ENCODE assay signal across 11 cellular contexts in genomic region chr14:100069161-100069800, GRCh38. TPM values are rescaled to one million over a fixed set of nuclear protein-coding genes. Genes with fewer than 3 reads are reported as not detected.
A peak's percentile ranks its signal among the peaks of the same experiment; 100 is the strongest.
DNase-seq lines count a peak whose midpoint lies in the region; ATAC-seq, FAIRE-seq and TF ChIP-seq lines count a peak whose summit lies in the region.
"Had no signal": no experiment of that assay in that cellular context is flagged by ENCODE, and none has a peak within 500 bp of the region (broad histone marks: within the 10 kb centered on the region; RNA-seq: fewer than 3 reads in every experiment).

No MANE protein-coding gene starts in this region.

- no peak for TF ChIP-seq CTCF in GM12864 (IDR thresholded peaks at IDR 0.05; ENCODE audit: low read depth, low read length, missing control alignments)
- TF ChIP-seq CTCF in K562 (IDR thresholded peaks at IDR 0.05 in 2 of 3, conservative IDR thresholded peaks at IDR 0.05 in 1 of 3; ENCODE audit: insufficient read depth in 2 of 3, low read depth in 1 of 3, low read length in 3 of 3): no peak
- no peak for TF ChIP-seq CTCF in omental fat pad (IDR thresholded peaks at IDR 0.05)
- TF ChIP-seq CTCF in right atrium auricular region (IDR thresholded peaks at IDR 0.05): no peak

- H3K9me3 ChIP-seq in K562 (replicated peaks; ENCODE audit: control insufficient read depth, insufficient read depth, low read depth, low read length): no peaks in the 10 kb centered on the region
- no peaks in the 10 kb centered on the region for H3K9me3 ChIP-seq in right atrium auricular region
- H3K9me3 ChIP-seq: thyroid gland had no signal

- DNase-seq in GM12864 (ENCODE audit: low read depth) (no peak), NCI-H2171 treated with DMSO at 0.1 percent for 48 hours (lab: John Stamatoyannopoulos, UW) (peak; percentile 61), K562 (ENCODE audit: extremely low read depth in 1 of 4, low spot score in 3 of 4) (no peak), omental fat pad (ENCODE audit: low spot score) (no peak), right atrium auricular region (ENCODE audit: low spot score) (no peak)
- no peak for DNase-seq in effector CD4-positive, alpha-beta T cell
- DNase-seq: DMS53, GOT3 had no signal

- H3K4me3 ChIP-seq in GM12864 (ENCODE audit: low read depth, low read length): peak overlapping the region; percentile 54
- H3K4me3 ChIP-seq in K562: no peak overlapping the region
- H3K4me3 ChIP-seq in right atrium auricular region: no peak overlapping the region
- H3K4me3 ChIP-seq: thyroid gland had no signal

- peak overlapping the region; percentile 78; the same call in 1 of the 2 replicates for H2AFZ ChIP-seq in K562 (ENCODE audit: low read depth, low read length)

- H3K79me2 ChIP-seq in K562 (ENCODE audit: control insufficient read depth, insufficient read depth, low read length): peaks cover 52% of the 10 kb centered on the region

- no peak for ATAC-seq in K562
- no peak for ATAC-seq in stimulated activated memory B cell treated with anti-CD40 and anti-IgM and Interleukin-4, amounts not matched to agents 10 μg/mL and 1 μg/mL and 100 μg/mL, for 72 hours
- ATAC-seq in omental fat pad (ENCODE audit: low FRiP score): no peak
- ATAC-seq: Panc1 had no signal

- CTCF ChIA-PET in K562 (lab: Yijun Ruan, JAX; ENCODE audit: low intra/inter-chr PET ratio): no interaction called here

- H3K36me3 Mint-ChIP-seq in stimulated activated memory B cell treated with anti-CD40 and anti-IgM and Interleukin-4, amounts not matched to agents 10 μg/mL and 1 μg/mL and 100 μg/mL, for 72 hours: peaks cover 24% of the 10 kb centered on the region

- peak overlapping the region; percentile 62 to 65; a peak in 3 of 4 replicates for H3K9ac ChIP-seq in K562 (ENCODE audit: insufficient read depth in 1 of 2, low read depth in 2 of 2, low read length in 2 of 2)

- in situ Hi-C loops in K562 (cut with MboI): no loop called here

- BruUV-seq in K562 (replicated peaks; lab: Mats Ljungman, UMichigan): no TSS peak

- peak overlapping the region; percentile 84 for H3K4me3 Mint-ChIP-seq in stimulated activated memory B cell treated with anti-CD40 and anti-IgM and Interleukin-4, amounts not matched to agents 10 μg/mL and 1 μg/mL and 100 μg/mL, for 72 hours

- H3K9me1 ChIP-seq in K562 (ENCODE audit: control insufficient read depth, insufficient read depth, low read length): no peaks in the 10 kb centered on the region

- H3K4me1 ChIP-seq in K562 (replicated peaks in 1 of 2; ENCODE audit: control insufficient read depth in 2 of 2, insufficient read depth in 2 of 2, low read length in 2 of 2) (peaks cover 25 to 62% of the 10 kb centered on the region in 2 experiments), right atrium auricular region (peaks cover 0 to 45% of the 10 kb centered on the region in 2 donors)
- H3K4me1 ChIP-seq: thyroid gland had no signal

- peak overlapping the region; percentile 97 for H3K27ac Mint-ChIP-seq in stimulated activated memory B cell treated with anti-CD40 and anti-IgM and Interleukin-4, amounts not matched to agents 10 μg/mL and 1 μg/mL and 100 μg/mL, for 72 hours

- H3K4me1 Mint-ChIP-seq in stimulated activated memory B cell treated with anti-CD40 and anti-IgM and Interleukin-4, amounts not matched to agents 10 μg/mL and 1 μg/mL and 100 μg/mL, for 72 hours: peaks cover 97% of the 10 kb centered on the region

- H3K27ac ChIP-seq in K562 (ENCODE audit: extremely low read depth, low read depth, low read length) (peak overlapping the region; percentile 89), right atrium auricular region (no peak overlapping the region)
- H3K27ac ChIP-seq: thyroid gland had no signal

- no peak for TF ChIP-seq POLR2A in K562 (conservative IDR thresholded peaks at IDR 0.05)

- WGBS in K562 (ENCODE audit: insufficient coverage, low coverage, missing lambda C conversion rate): 69% methylated on average over 9 of the region's 9 CpGs

- no peak for FAIRE-seq in K562 (lab: Jason Lieb, UNC)

- TF ChIP-seq RAD21 in K562 (CRISPR knock-in tag; conservative IDR thresholded peaks at IDR 0.05 in 1 of 2, IDR thresholded peaks at IDR 0.05 in 1 of 2): no peak

- no peaks in the 10 kb centered on the region for H3K27me3 Mint-ChIP-seq in stimulated activated memory B cell treated with anti-CD40 and anti-IgM and Interleukin-4, amounts not matched to agents 10 μg/mL and 1 μg/mL and 100 μg/mL, for 72 hours

- POLR2A ChIA-PET in K562 (lab: Yijun Ruan, JAX): interaction anchor here (0.6 kb wide), 1 partner anchor 56 kb away, joined by 3 read pairs; no protein-coding TSS in a partner anchor

- no peaks in the 10 kb centered on the region for H3K27me3 ChIP-seq in K562 (ENCODE audit: control insufficient read depth in 2 of 2, insufficient read depth in 2 of 2, low read length in 2 of 2)
- no peaks in the 10 kb centered on the region for H3K27me3 ChIP-seq in right atrium auricular region
- H3K27me3 ChIP-seq: thyroid gland had no signal

- H3K4me2 ChIP-seq in K562 (ENCODE audit: insufficient read depth, low read length): peak overlapping the region; percentile 78

- no peaks in the 10 kb centered on the region for H3K9me3 Mint-ChIP-seq in stimulated activated memory B cell treated with anti-CD40 and anti-IgM and Interleukin-4, amounts not matched to agents 10 μg/mL and 1 μg/mL and 100 μg/mL, for 72 hours

- intact Hi-C loops in K562 (cut with micrococcal nuclease): loop anchor here (5.0 kb wide), 2 partner anchors 87 to 168 kb away; partner anchors contain the start of gene YY1

- TF ChIP-seq EP300 in K562 (IDR thresholded peaks at IDR 0.05; ENCODE audit: low read length): no peak

- H3K36me3 ChIP-seq in K562 (ENCODE audit: control insufficient read depth, insufficient read depth, low read length) (no peaks in the 10 kb centered on the region; the same call in 2 of the 3 replicates), right atrium auricular region (no peaks in the 10 kb centered on the region)
- H3K36me3 ChIP-seq: thyroid gland had no signal

- H4K20me1 ChIP-seq in K562 (replicated peaks; ENCODE audit: control insufficient read depth, insufficient read depth, low read length): no peaks in the 10 kb centered on the region

TF ChIP-seq in K562, 482 proteins besides CTCF, POLR2A, EP300 and RAD21 (continues in another document):
- TF ChIP-seq ZNF79 (CRISPR knock-in tag; IDR thresholded peaks at IDR 0.05; ENCODE audit: low read depth): no peak
- TF ChIP-seq TFAP4 (CRISPR knock-in tag; IDR thresholded peaks at IDR 0.05; ENCODE audit: borderline replicate concordance): no peak
- TF ChIP-seq KAT7 (CRISPR knock-in tag; IDR thresholded peaks at IDR 0.05; ENCODE audit: borderline replicate concordance): no peak
- no peak for TF ChIP-seq GATAD2B (IDR thresholded peaks at IDR 0.05; ENCODE audit: borderline replicate concordance)
- TF ChIP-seq ARID2 (IDR thresholded peaks at IDR 0.05): no peak

RNA-seq across cellular contexts. Expression of gene EVL, which starts 4.1 kb away (rescaled TPM):
- 128 and 200 TPM in 2 replicates for total RNA-seq in K562 (2011; cell fraction: chromatin; rRNA removed; ENCODE audit: low replicate concordance)
- total RNA-seq in K562 (2011; cell fraction: nucleolus; rRNA removed): 79.5 and 87.4 TPM in 2 replicates
- total RNA-seq in K562 (2011; cell fraction: nucleoplasm; rRNA removed): 91.0 and 118 TPM in 2 replicates
- total RNA-seq in K562 (2014; rRNA removed) (23.9 and 26.3 TPM in 2 replicates), K562 (2014; rRNA removed; fragmentation: Illumina TruSeq; extraction: Trizol) (15.6 and 17.6 TPM in 2 replicates), K562 (2015; rRNA removed; fragmentation: Illumina TruSeq; extraction: Trizol) (18.2 and 18.6 TPM in 2 replicates), K562 (2021) (39.3 and 43.4 TPM in 2 replicates), omental fat pad (100 to 1,000 TPM in 1 of 4 donors, 10 to 100 TPM in 3; 33.7 to 148 (median 56.1) TPM), right atrium auricular region (10 to 100 TPM; 41.5 to 42.0 TPM)
- polyA plus RNA-seq in K562 (2011; rRNA removed) (29.4 and 30.4 TPM in 2 replicates), K562 (2014; fragmentation: Illumina TruSeq; extraction: Trizol) (35.0 and 36.1 TPM in 2 replicates), K562 (2014; fragmentation: Nextera tagmentation; extraction: Ambion mirVana) (1 to 10 TPM; 2.9 to 4.0 TPM), K562 (2014; rRNA removed) (28.9 and 30.8 TPM in 2 replicates)
- 24.7 and 27.8 TPM in 2 replicates for polyA plus RNA-seq in K562 (2011; cell fraction: cytosol; rRNA removed)
- polyA plus RNA-seq in K562 (2011; cell fraction: nucleus; rRNA removed): 87.8 and 114 TPM in 2 replicates
- polyA plus RNA-seq in K562 (2012): 33.0 and 36.9 TPM in 2 replicates
- polyA minus RNA-seq in K562 (2011; rRNA and poly(A)+ RNA removed): 23.0 and 23.4 TPM in 2 replicates
- polyA minus RNA-seq in K562 (2011; cell fraction: cytosol; rRNA and poly(A)+ RNA removed): 16.3 and 18.9 TPM in 2 replicates
- 28.1 and 31.0 TPM in 2 replicates for polyA minus RNA-seq in K562 (2011; cell fraction: nucleus; rRNA and poly(A)+ RNA removed)
